19 cellular contexts compared by ENCODE assay signal in genomic region chr1:8562222-8562621, GRCh38.
A peak's percentile ranks its signal among the peaks of the same experiment; 100 is the strongest.
DNase-seq lines count a peak whose midpoint lies in the region; ATAC-seq, FAIRE-seq and TF ChIP-seq lines count a peak whose summit lies in the region.
"Had no signal": no experiment of that assay in that cellular context is flagged by ENCODE, and none has a peak within 500 bp of the region (broad histone marks: within the 10 kb centered on the region; RNA-seq: fewer than 3 reads in every experiment).

No MANE protein-coding gene starts in this region.

- no peak overlapping the region for H3K56ac ChIP-seq in mesendoderm (ENCODE audit: low read length)

- H3K23ac ChIP-seq in mesendoderm (ENCODE audit: low read length), result no peak overlapping the region

- POLR2A ChIA-PET in A673 (lab: Charles Lee; ENCODE audit: low non-redundant PET), result interaction anchor here (0.6 kb wide), 1 partner anchor 13 kb away, joined by 4 read pairs; no protein-coding TSS in a partner anchor

- ATAC-seq in GM21786 (IDR thresholded peaks at IDR 0.05; ENCODE audit: unreplicated experiment), result no peak
- ATAC-seq in GM18868 (IDR thresholded peaks at IDR 0.05; ENCODE audit: unreplicated experiment), result no peak
- ATAC-seq: CD8-positive, alpha-beta T cell had no signal

- no peak overlapping the region for H4K5ac ChIP-seq in mesendoderm (ENCODE audit: low read length)

- intact Hi-C loops in A673 (cut with micrococcal nuclease; ENCODE audit: unreplicated experiment), result loop anchor here (5.0 kb wide), 1 partner anchor 35 kb away; no protein-coding TSS in a partner anchor

- peaks cover 12% of the 10 kb centered on the region for H3K79me2 ChIP-seq in mesendoderm (ENCODE audit: control insufficient read depth, insufficient read depth, low read length)

- no peak overlapping the region for H3K9ac ChIP-seq in mesendoderm (ENCODE audit: low read length)
- H3K9ac ChIP-seq: KMS-11 had no signal

- H3K4me3 ChIP-seq in A673 (ENCODE audit: low read depth, low read length, poor library complexity, severe bottlenecking), result no peak overlapping the region
- H3K4me3 ChIP-seq in mesendoderm (ENCODE audit: low read length), result no peak overlapping the region
- H3K4me3 ChIP-seq: MG63 had no signal

- H3K18ac ChIP-seq in mesendoderm (ENCODE audit: low read length), result peak overlapping the region; percentile 56

- peaks cover 7% of the 10 kb centered on the region for H3K79me1 ChIP-seq in mesendoderm (ENCODE audit: low read length)

- H2BK120ac ChIP-seq in mesendoderm (ENCODE audit: low read depth, low read length), result no peak overlapping the region

- H3K27ac ChIP-seq in A673 (ENCODE audit: low read depth, low read length, poor library complexity, severe bottlenecking) (peak overlapping the region; percentile 75), VCaP (peak overlapping the region; percentile 66), mesendoderm (ENCODE audit: low read depth, low read length) (peak overlapping the region; percentile 58)
- H3K27ac ChIP-seq: KMS-11 had no signal

- H3K4me2 ChIP-seq in mesendoderm (ENCODE audit: low read length), result no peak overlapping the region
- H3K4me2 ChIP-seq: KMS-11 had no signal

- TF ChIP-seq CTCF in A673 (conservative IDR thresholded peaks at IDR 0.05; ENCODE audit: low read depth, low read length) (no peak), VCaP (conservative IDR thresholded peaks at IDR 0.05) (no peak)

- H3K4me1 ChIP-seq in A673 (ENCODE audit: insufficient read depth, low read length, poor library complexity, severe bottlenecking) (peaks cover 66% of the 10 kb centered on the region), mesendoderm (ENCODE audit: control insufficient read depth, low read depth, low read length) (peaks cover 6% of the 10 kb centered on the region)

- H3K27me3 ChIP-seq in A673 (replicated peaks; ENCODE audit: insufficient read depth, low read depth, low read length, poor library complexity), result no peaks in the 10 kb centered on the region
- no peaks in the 10 kb centered on the region for H3K27me3 ChIP-seq in mesendoderm (ENCODE audit: insufficient read depth, low read length, poor library complexity)
- H3K27me3 ChIP-seq: MG63 had no signal

- no peaks in the 10 kb centered on the region for H3K9me3 ChIP-seq in A673 (ENCODE audit: low read depth, low read length, poor library complexity, severe bottlenecking)
- H3K9me3 ChIP-seq: MG63 had no signal

- BruUV-seq in A673 (replicated peaks; lab: Mats Ljungman, UMichigan), result no TSS peak

- no peak overlapping the region for H2BK5ac ChIP-seq in mesendoderm (ENCODE audit: low read length)

- CTCF ChIA-PET in A673 (lab: Charles Lee), result interaction anchor here (0.6 to 2.3 kb wide), 3 partner anchors 164 to 312 kb away, joined by 3 to 14 read pairs (median 13); no protein-coding TSS in a partner anchor

- H2BK15ac ChIP-seq in mesendoderm (replicated peaks; ENCODE audit: low read depth), result no peak overlapping the region

- H3K4ac ChIP-seq in mesendoderm (ENCODE audit: low read depth, low read length), result peak overlapping the region; percentile 45

- no CpG with 5 or more reads among the region's 2 CpGs for WGBS in mesendoderm (ENCODE audit: extremely low coverage, insufficient coverage, low lambda C conversion rate)

- DNase-seq in A673 (ENCODE audit: low spot score) (no peak), GM12891 (ENCODE audit: insufficient read length, low spot score) (no peak), mesendoderm (no peak), NCI-H510A treated with DMSO at 0.1 percent for 48 hours (lab: John Stamatoyannopoulos, UW) (no peak)
- DNase-seq in stimulated activated CD4-positive, alpha-beta T cell treated with anti-CD3 and anti-CD28 coated beads, Interleukin-1b, Interleukin-23, amount 100 ng/mL, for 48 hours, result no peak
- DNase-seq: CD8-positive, alpha-beta T cell; DMS79 treated with DMSO at 0.1 percent for 48 hours; GDM1; MG63; NCI-H1105 treated with DMSO at 0.1 percent for 48 hours; NCI-H187 treated with DMSO at 0.1 percent for 48 hours; NCI-H2171; SHP77 had no signal

- H4K8ac ChIP-seq in mesendoderm (ENCODE audit: low read depth, low read length), result peak overlapping the region; percentile 13

- no peaks in the 10 kb centered on the region for H3K36me3 ChIP-seq in A673 (ENCODE audit: insufficient read depth, low read length, poor library complexity, severe bottlenecking)
- H3K36me3 ChIP-seq in mesendoderm (ENCODE audit: control insufficient read depth, insufficient read depth, low read length), result no peaks in the 10 kb centered on the region
- H3K36me3 ChIP-seq: MG63 had no signal

- no peak overlapping the region for H2AK5ac ChIP-seq in mesendoderm (ENCODE audit: low read length)

- TF ChIP-seq POLR2A in GM12891 (IDR thresholded peaks at IDR 0.05; ENCODE audit: low read depth, low read length), result no peak

- FAIRE-seq in GM12891 (lab: Jason Lieb, UNC), result no peak
- FAIRE-seq: D721Med, RCC 7860 had no signal

TF ChIP-seq in GM12891, 5 proteins besides CTCF, POLR2A, EP300 and RAD21:
- TF ChIP-seq PAX5 (IDR thresholded peaks at IDR 0.05; ENCODE audit: insufficient read depth, low read length, severe bottlenecking), result no peak
- no peak for TF ChIP-seq TAF1 (IDR thresholded peaks at IDR 0.05; ENCODE audit: low read depth, low read length)
- peak; percentile 78 for TF ChIP-seq SPI1 (IDR thresholded peaks at IDR 0.05; ENCODE audit: low read depth, low read length)
